ENCODE assay signal across 30 cellular contexts in the genomic region with DNA sequence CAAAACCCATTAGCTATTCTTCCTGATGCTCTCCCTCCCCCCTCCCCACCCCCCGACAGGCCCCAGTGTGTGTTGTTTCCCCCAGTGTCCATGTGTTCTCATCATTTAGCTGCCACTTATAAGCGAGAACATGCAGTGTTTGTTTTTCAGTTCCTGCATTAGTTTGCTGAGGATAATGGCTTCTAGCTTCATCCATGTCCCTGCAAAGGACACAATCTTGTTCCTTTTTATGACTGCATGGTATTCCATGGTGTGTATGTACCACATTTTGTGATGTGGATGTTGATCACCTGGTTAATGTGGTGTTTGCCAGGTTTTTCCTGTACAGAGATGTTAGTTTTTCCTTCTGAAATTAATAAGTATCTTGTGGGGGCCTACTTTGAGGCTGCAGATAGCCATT. TPM values are rescaled to one million over a fixed set of nuclear protein-coding genes. Genes with fewer than 3 reads are reported as not detected.
"Had no signal": no experiment of that assay in that cellular context is flagged by ENCODE, and none has a peak within 500 bp of the region (broad histone marks: within the 10 kb centered on the region; RNA-seq: fewer than 3 reads in every experiment).

No MANE protein-coding gene starts in this region.

- H3K9me3 ChIP-seq: colonic mucosa, esophagus muscularis mucosa, esophagus squamous epithelium, gastrocnemius medialis, gastroesophageal sphincter, heart left ventricle, heart right ventricle had no signal

- H3K27me3 ChIP-seq: colonic mucosa had no signal

- ATAC-seq: effector memory CD8-positive, alpha-beta T cell; esophagus mucosa; foreskin keratinocyte; gastrocnemius medialis; gastroesophageal sphincter; heart left ventricle; heart right ventricle had no signal

- H3K36me3 ChIP-seq: colonic mucosa, esophagus muscularis mucosa, esophagus squamous epithelium, gastrocnemius medialis, gastroesophageal sphincter, heart left ventricle, heart right ventricle had no signal

- DNase-seq: colonic mucosa; cortex of kidney; dermis blood vessel endothelial cell; dorsolateral prefrontal cortex; effector CD4-positive, alpha-beta T cell; effector CD8-positive, alpha-beta T cell; effector memory CD4-positive, alpha-beta T cell; effector memory CD8-positive, alpha-beta T cell; endodermal cell; erythroblast; esophagus squamous epithelium; foreskin fibroblast; foreskin keratinocyte; foreskin melanocyte; gastrocnemius medialis; glutamatergic neuron; head of caudate nucleus; heart left ventricle; heart right ventricle had no signal

- H3K4me1 ChIP-seq: colonic mucosa, esophagus muscularis mucosa, esophagus squamous epithelium, foreskin keratinocyte, gastrocnemius medialis, gastroesophageal sphincter, heart left ventricle, heart right ventricle had no signal

- FAIRE-seq: colon, endometrium, endothelial cell of umbilical vein, frontal cortex had no signal

- H3K4me3 ChIP-seq: colonic mucosa, coronary artery, dorsolateral prefrontal cortex, esophagus muscularis mucosa, esophagus squamous epithelium, gastrocnemius medialis, gastroesophageal sphincter, heart left ventricle, heart right ventricle had no signal

- H3K27ac ChIP-seq: colonic mucosa, coronary artery, dorsolateral prefrontal cortex, epithelial cell of prostate, esophagus muscularis mucosa, esophagus squamous epithelium, foreskin keratinocyte, gastrocnemius medialis, gastroesophageal sphincter, heart left ventricle, heart right ventricle had no signal

RNA-seq across cellular contexts. Expression of gene TDRD12, which starts 31.5 kb away (rescaled TPM):
- total RNA-seq: epithelial cell of proximal tubule had no signal
- polyA plus RNA-seq: fibroblast of lung had no signal
